ENCODE assay signal across 13 cellular contexts in the genomic region with DNA sequence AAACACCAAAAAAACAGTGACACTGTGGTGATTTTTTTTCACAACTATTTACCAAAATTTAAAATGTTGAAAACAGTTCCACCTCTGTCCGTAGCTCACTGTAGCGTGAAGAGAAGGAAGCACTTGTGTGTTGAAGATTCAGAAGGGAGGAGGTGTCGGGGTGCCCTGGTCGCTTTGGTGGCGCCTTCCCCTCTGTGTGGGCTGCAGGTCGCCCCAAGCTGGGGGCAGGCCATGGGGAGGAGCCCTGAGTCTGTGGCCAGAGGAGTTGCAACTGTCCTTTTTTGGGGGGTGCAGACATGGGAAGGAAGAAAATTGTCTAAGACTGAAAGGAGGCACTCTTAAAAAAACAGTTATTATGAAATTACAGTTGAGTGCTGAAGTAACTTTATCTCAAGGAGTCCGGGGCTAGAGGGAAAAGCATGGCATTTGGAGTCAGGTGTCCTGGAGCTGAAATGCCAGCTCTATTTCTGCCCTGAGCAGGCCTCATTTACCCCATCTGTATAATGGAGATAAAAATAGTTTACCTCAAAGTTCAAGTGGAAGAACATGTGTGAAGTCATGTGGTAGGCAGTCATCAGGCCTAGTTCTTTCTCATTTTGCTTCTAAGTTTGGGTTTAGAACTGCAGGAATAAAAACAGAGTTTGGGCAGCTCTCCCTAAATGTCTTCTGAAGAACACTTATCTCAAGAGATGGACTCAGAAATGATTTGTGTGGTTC.
A peak's percentile ranks its signal among the peaks of the same experiment; 100 is the strongest.
DNase-seq lines count a peak whose midpoint lies in the region; ATAC-seq and TF ChIP-seq lines count a peak whose summit lies in the region.
"Had no signal": no experiment of that assay in that cellular context is flagged by ENCODE, and none has a peak within 500 bp of the region (broad histone marks: within the 10 kb centered on the region; RNA-seq: fewer than 3 reads in every experiment).

No MANE protein-coding gene starts in this region.

- ATAC-seq in GM18519 (IDR thresholded peaks at IDR 0.05; ENCODE audit: low FRiP score, unreplicated experiment) (peak; percentile 78), GM21576 (IDR thresholded peaks at IDR 0.05; ENCODE audit: unreplicated experiment) (peak; percentile 87), HG03460 (IDR thresholded peaks at IDR 0.05; ENCODE audit: unreplicated experiment) (peak; percentile 86), mucosa of descending colon (peak; percentile 33)
- ATAC-seq: left lung, Right ventricle myocardium inferior had no signal

- intact Hi-C loops in mucosa of descending colon (cut with DNase I, micrococcal nuclease) = no loop called here
- intact Hi-C loops in CD4-positive, alpha-beta memory T cell (cut with micrococcal nuclease) = no loop called here

- no peaks in the 10 kb centered on the region for H3K4me1 ChIP-seq in mucosa of descending colon (ENCODE audit: low read depth)
- no peaks in the 10 kb centered on the region for H3K4me1 ChIP-seq in CD4-positive, alpha-beta memory T cell (ENCODE audit: insufficient read depth, low read length)
- H3K4me1 ChIP-seq: uterus had no signal

- peaks cover 19 to 29% of the 10 kb centered on the region in 2 donors for H3K36me3 Mint-ChIP-seq in CD4-positive, alpha-beta memory T cell

- peaks cover 0 to 2% (median 0%) of the 10 kb centered on the region in 8 donors for H3K9me3 Mint-ChIP-seq in CD4-positive, alpha-beta memory T cell

- TF ChIP-seq CTCF in mucosa of descending colon (IDR thresholded peaks at IDR 0.05) = no peak

- H3K9me3 ChIP-seq in mucosa of descending colon = no peaks in the 10 kb centered on the region
- H3K9me3 ChIP-seq in CD4-positive, alpha-beta memory T cell (ENCODE audit: control insufficient read depth in 1 of 2, low read length in 2 of 2) = no peaks in the 10 kb centered on the region
- H3K9me3 ChIP-seq: left lung, uterus had no signal

- H3K4me1 Mint-ChIP-seq in CD4-positive, alpha-beta memory T cell = peaks cover 0 to 26% (median 5%) of the 10 kb centered on the region in 4 donors

- H3K27me3 ChIP-seq in CD4-positive, alpha-beta memory T cell (ENCODE audit: insufficient read depth, low read length) = no peaks in the 10 kb centered on the region
- H3K27me3 ChIP-seq: left lung, uterus had no signal

- H3K27me3 Mint-ChIP-seq in CD4-positive, alpha-beta memory T cell = no peaks in the 10 kb centered on the region

- H3K27ac Mint-ChIP-seq in CD4-positive, alpha-beta memory T cell = peak overlapping the region in 3 of 7 donors; percentile 19 to 29 (median 22)

- H3K4me3 Mint-ChIP-seq in CD4-positive, alpha-beta memory T cell = no peak overlapping the region

- H3K36me3 ChIP-seq in mucosa of descending colon (ENCODE audit: low read depth) = no peaks in the 10 kb centered on the region
- H3K36me3 ChIP-seq in CD4-positive, alpha-beta memory T cell (ENCODE audit: insufficient read depth, low read length) = no peaks in the 10 kb centered on the region
- H3K36me3 ChIP-seq: left lung, uterus had no signal

- POLR2A ChIA-PET in CD4-positive, alpha-beta memory T cell (lab: Charles Lee; ENCODE audit: partially characterized antibody) = no interaction called here

- no peak overlapping the region for H3K4me3 ChIP-seq in mucosa of descending colon
- H3K4me3 ChIP-seq in CD4-positive, alpha-beta memory T cell (ENCODE audit: low read length in 2 of 2) = no peak overlapping the region
- H3K4me3 ChIP-seq: left lung, uterus had no signal

- CTCF ChIA-PET in CD4-positive, alpha-beta memory T cell (lab: Charles Lee; ENCODE audit: partially characterized antibody) = interaction anchor here (1.3 to 1.4 kb wide), 2 partner anchors 13 to 17 kb away, joined by 3 to 5 read pairs; no protein-coding TSS in a partner anchor

- DNase-seq in mucosa of descending colon (no peak), pons (ENCODE audit: low spot score) (no peak), EL (no peak), cerebellum (ENCODE audit: low spot score) (no peak)
- no peak for DNase-seq in CD4-positive, alpha-beta memory T cell
- DNase-seq: activated T-cell treated with anti-CD3 and anti-CD28 coated beads, Interleukin-2, amount 50 U/mL, for 1 hour; GF-D8; left lung; uterus had no signal

- no peak overlapping the region for H3K27ac ChIP-seq in CD4-positive, alpha-beta memory T cell (ENCODE audit: low read depth, low read length)
- H3K27ac ChIP-seq: left lung, uterus had no signal

Comparison
In these comparisons a context has a peak if more than half of its experiments do, and no peak if none do; other contexts are left out.
1. ATAC-seq: peak in every context shown above with its lines; median percentile 87 in GM21576; 86 in HG03460; 78 in GM18519; 33 in mucosa of descending colon.